21 cellular contexts compared by ENCODE assay signal in the genomic region with DNA sequence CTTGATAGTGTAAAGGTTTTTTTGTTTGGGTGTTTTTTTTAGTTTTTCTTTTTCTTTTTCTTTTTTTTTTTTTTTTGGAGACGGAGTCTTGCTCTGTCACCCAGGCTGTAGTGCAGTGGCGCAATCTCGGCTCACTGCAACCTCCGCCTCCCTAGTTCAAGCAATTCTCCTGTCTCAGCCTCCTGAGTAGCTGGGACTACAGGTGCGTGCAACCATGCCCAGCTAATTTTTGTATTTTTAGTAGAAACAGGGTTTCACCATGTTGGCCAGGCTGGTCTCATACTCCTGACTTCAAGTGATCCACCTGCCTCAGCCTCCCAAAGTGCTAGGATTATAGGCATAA. TPM values are rescaled to one million over a fixed set of nuclear protein-coding genes. Genes with fewer than 3 reads are reported as not detected.
"Had no signal": no experiment of that assay in that cellular context is flagged by ENCODE, and none has a peak within 500 bp of the region (broad histone marks: within the 10 kb centered on the region; RNA-seq: fewer than 3 reads in every experiment).

No MANE protein-coding gene starts in this region.

RNA-seq across cellular contexts. Expression of a gene that starts 3.1 kb away (rescaled TPM):
- total RNA-seq: naive thymus-derived CD4-positive, alpha-beta T cell; natural killer cell; occipital lobe; osteoblast; ovary; progenitor cell of endocrine pancreas; psoas muscle; renal cortical epithelial cell; right cardiac atrium; sciatic nerve; smooth muscle cell; spleen; subcutaneous adipose tissue; temporal lobe; thoracic aorta; thyroid gland; tibial nerve; upper lobe of right lung; urinary bladder; uterus had no signal
- polyA plus RNA-seq: naive thymus-derived CD4-positive, alpha-beta T cell; neural cell; ovary; right cardiac atrium; smooth muscle cell; spleen; urinary bladder had no signal

RNA-seq across cellular contexts. Expression of a gene that starts 15.5 kb away (rescaled TPM):
- total RNA-seq: osteoblast, progenitor cell of endocrine pancreas, psoas muscle, right cardiac atrium, sciatic nerve, smooth muscle cell, thoracic aorta, upper lobe of right lung, uterus had no signal
- polyA plus RNA-seq: naive thymus-derived CD4-positive, alpha-beta T cell; neural cell; psoas muscle; right cardiac atrium; smooth muscle cell had no signal
